Comparison of ENCODE assay signal across 1 cellular context in genomic region chr12:132828706-132829534, GRCh38.
A peak's percentile ranks its signal among the peaks of the same experiment; 100 is the strongest.
TF ChIP-seq lines count a peak whose summit lies in the region.

Gene GOLGA3 (minus strand): TSS chr12:132828869. CDS start chr12:132822128, 6,741 bp downstream.

TF ChIP-seq in HepG2, 621 proteins besides CTCF, POLR2A, EP300 and RAD21 (continued from another document and continues in another):
- TF ChIP-seq ZBTB37 (CRISPR knock-in tag; IDR thresholded peaks at IDR 0.05) = no peak
- no peak; the same call in 1 of the 2 replicates for TF ChIP-seq ZSCAN31 (CRISPR knock-in tag; IDR thresholded peaks at IDR 0.05; ENCODE audit: low read depth)
- TF ChIP-seq ZNF333 (CRISPR knock-in tag; IDR thresholded peaks at IDR 0.05; ENCODE audit: borderline replicate concordance) = peak; percentile 72; the same call in 1 of the 2 replicates
- peak; percentile 69; the same call in 1 of the 2 replicates for TF ChIP-seq STAT5B (CRISPR knock-in tag; IDR thresholded peaks at IDR 0.05)
- no peak for TF ChIP-seq CSRNP2 (CRISPR knock-in tag; conservative IDR thresholded peaks at IDR 0.05; ENCODE audit: low read depth)
- no peak for TF ChIP-seq ZFAT (CRISPR knock-in tag; conservative IDR thresholded peaks at IDR 0.05)
- no peak for TF ChIP-seq NFKBIZ (CRISPR knock-in tag; IDR thresholded peaks at IDR 0.05)
- no peak for TF ChIP-seq ADNP (CRISPR knock-in tag; IDR thresholded peaks at IDR 0.05)
- TF ChIP-seq NCOA5 (CRISPR knock-in tag; IDR thresholded peaks at IDR 0.05) = no peak
- peak; percentile 32; the same call in 1 of the 2 replicates for TF ChIP-seq ZNF24 (IDR thresholded peaks at IDR 0.05)
- TF ChIP-seq RAD51 (IDR thresholded peaks at IDR 0.05; ENCODE audit: borderline replicate concordance) = no peak
- no peak for TF ChIP-seq KDM1A (CRISPR knock-in tag; IDR thresholded peaks at IDR 0.05)
- TF ChIP-seq SOX5 (CRISPR knock-in tag; IDR thresholded peaks at IDR 0.05; ENCODE audit: borderline replicate concordance) = peak; percentile 14; the same call in 1 of the 2 replicates
- no peak for TF ChIP-seq ZNF296 (CRISPR knock-in tag; conservative IDR thresholded peaks at IDR 0.05)
- no peak for TF ChIP-seq SUZ12 (IDR thresholded peaks at IDR 0.05; ENCODE audit: low read depth, low read length)
- peak; percentile 62 for TF ChIP-seq UBTF (CRISPR knock-in tag; IDR thresholded peaks at IDR 0.05)
- no peak for TF ChIP-seq TERF1 (CRISPR knock-in tag; IDR thresholded peaks at IDR 0.05)
- no peak for TF ChIP-seq BHLHE40 (IDR thresholded peaks at IDR 0.05; ENCODE audit: low read length)
- TF ChIP-seq SMAD9 (CRISPR knock-in tag; IDR thresholded peaks at IDR 0.05) = no peak
- TF ChIP-seq HIVEP1 (CRISPR knock-in tag; IDR thresholded peaks at IDR 0.05) = no peak
- no peak for TF ChIP-seq ARID2 (CRISPR knock-in tag; IDR thresholded peaks at IDR 0.05; ENCODE audit: borderline replicate concordance)
- peak; percentile 97 for TF ChIP-seq GABPB1 (CRISPR knock-in tag; IDR thresholded peaks at IDR 0.05)
- TF ChIP-seq ZBTB14 (CRISPR knock-in tag; IDR thresholded peaks at IDR 0.05) = peak; percentile 44; the same call in 1 of the 2 replicates
- no peak for TF ChIP-seq NR2F1 (CRISPR knock-in tag; IDR thresholded peaks at IDR 0.05)
- TF ChIP-seq MBNL3 (CRISPR knock-in tag; conservative IDR thresholded peaks at IDR 0.05) = no peak
- peak; percentile 78 for TF ChIP-seq TBX2 (CRISPR knock-in tag; IDR thresholded peaks at IDR 0.05; ENCODE audit: borderline replicate concordance)
- TF ChIP-seq PBX2 (CRISPR knock-in tag; IDR thresholded peaks at IDR 0.05) = no peak
- TF ChIP-seq ZNF263 (CRISPR knock-in tag; IDR thresholded peaks at IDR 0.05) = no peak
- no peak; the same call in 1 of the 2 replicates for TF ChIP-seq ZNF460 (CRISPR knock-in tag; IDR thresholded peaks at IDR 0.05; ENCODE audit: borderline replicate concordance)
- 0 out of 2 replicates have a peak, but pooled peaks have one; percentile 29 for TF ChIP-seq ELF4 (CRISPR knock-in tag; IDR thresholded peaks at IDR 0.05; ENCODE audit: borderline replicate concordance)
- TF ChIP-seq ZNF281 (CRISPR knock-in tag; IDR thresholded peaks at IDR 0.05; ENCODE audit: borderline replicate concordance) = no peak
- no peak for TF ChIP-seq RFX3 (CRISPR knock-in tag; IDR thresholded peaks at IDR 0.05)
- no peak for TF ChIP-seq ATM (IDR thresholded peaks at IDR 0.05; ENCODE audit: borderline replicate concordance)
- no peak for TF ChIP-seq ZNF251 (CRISPR knock-in tag; IDR thresholded peaks at IDR 0.05)
- peak; percentile 62; the same call in 1 of the 2 replicates for TF ChIP-seq FOXC1 (CRISPR knock-in tag; IDR thresholded peaks at IDR 0.05; ENCODE audit: borderline replicate concordance)
- TF ChIP-seq HDAC2 (CRISPR knock-in tag; IDR thresholded peaks at IDR 0.05) = peak; percentile 64
- no peak for TF ChIP-seq ZNF770 (CRISPR knock-in tag; IDR thresholded peaks at IDR 0.05)
- no peak for TF ChIP-seq NFRKB (IDR thresholded peaks at IDR 0.05)
- peak; percentile 83 for TF ChIP-seq SPEN (CRISPR knock-in tag; IDR thresholded peaks at IDR 0.05; ENCODE audit: low read depth)
- TF ChIP-seq ZZZ3 (CRISPR knock-in tag; IDR thresholded peaks at IDR 0.05; ENCODE audit: borderline replicate concordance) = peak; percentile 71
- TF ChIP-seq ZNF382 (CRISPR knock-in tag; IDR thresholded peaks at IDR 0.05; ENCODE audit: borderline replicate concordance) = no peak
- TF ChIP-seq ZNF235 (CRISPR knock-in tag; IDR thresholded peaks at IDR 0.05; ENCODE audit: borderline replicate concordance) = no peak; the same call in 1 of the 2 replicates
- TF ChIP-seq MIER2 (CRISPR knock-in tag; IDR thresholded peaks at IDR 0.05) = no peak; the same call in 1 of the 2 replicates
- peak; percentile 55; the same call in 1 of the 2 replicates for TF ChIP-seq POLR2AphosphoS5 (IDR thresholded peaks at IDR 0.05; ENCODE audit: low read depth, low read length)
- TF ChIP-seq ZNF589 (CRISPR knock-in tag; conservative IDR thresholded peaks at IDR 0.05) = no peak
- peak; percentile 55; the same call in 1 of the 2 replicates for TF ChIP-seq MED1 (CRISPR knock-in tag; IDR thresholded peaks at IDR 0.05)
- peak; percentile 45 for TF ChIP-seq PTBP1 (IDR thresholded peaks at IDR 0.05; ENCODE audit: low read depth, low read length, poor library complexity, severe bottlenecking)
- no peak for TF ChIP-seq FOXM1 (CRISPR knock-in tag; IDR thresholded peaks at IDR 0.05)
- TF ChIP-seq GABPA (IDR thresholded peaks at IDR 0.05; ENCODE audit: low read depth, low read length) = peak; percentile 89
- peak; percentile 91 for TF ChIP-seq GABPA (CRISPR knock-in tag; IDR thresholded peaks at IDR 0.05; ENCODE audit: low read depth)
- TF ChIP-seq U2AF2 (IDR thresholded peaks at IDR 0.05; ENCODE audit: low read depth, low read length) = no peak
- peak; percentile 71 to 89; a peak in 3 of 4 replicates for TF ChIP-seq KLF16 (CRISPR knock-in tag; IDR thresholded peaks at IDR 0.05)
- no peak; the same call in 1 of the 2 replicates for TF ChIP-seq SALL2 (CRISPR knock-in tag; IDR thresholded peaks at IDR 0.05)
- no peak for TF ChIP-seq GTF2F1 (IDR thresholded peaks at IDR 0.05; ENCODE audit: low read length)
- TF ChIP-seq REPIN1 (CRISPR knock-in tag; IDR thresholded peaks at IDR 0.05; ENCODE audit: borderline replicate concordance, low read depth) = peak; percentile 75; the same call in 1 of the 2 replicates
- TF ChIP-seq SMYD3 (CRISPR knock-in tag; IDR thresholded peaks at IDR 0.05) = 0 out of 2 replicates have a peak, but pooled peaks have one; percentile 54
- peak; percentile 91 for TF ChIP-seq ZNF777 (CRISPR knock-in tag; IDR thresholded peaks at IDR 0.05)
- TF ChIP-seq ZNF781 (CRISPR knock-in tag; IDR thresholded peaks at IDR 0.05; ENCODE audit: borderline replicate concordance, not compliant biosample characterization) = peak; percentile 26
- peak; percentile 98 for TF ChIP-seq KAT8 (CRISPR knock-in tag; IDR thresholded peaks at IDR 0.05)
- 0 out of 2 replicates have a peak, but pooled peaks have one; percentile 76 for TF ChIP-seq AKAP8 (CRISPR knock-in tag; IDR thresholded peaks at IDR 0.05)
- TF ChIP-seq ZNF737 (CRISPR knock-in tag; IDR thresholded peaks at IDR 0.05; ENCODE audit: borderline replicate concordance) = no peak
- TF ChIP-seq TSC22D2 (CRISPR knock-in tag; IDR thresholded peaks at IDR 0.05; ENCODE audit: borderline replicate concordance) = peak; percentile 36; the same call in 1 of the 2 replicates
